Comparison of ENCODE assay signal across 23 cellular contexts in the genomic region with DNA sequence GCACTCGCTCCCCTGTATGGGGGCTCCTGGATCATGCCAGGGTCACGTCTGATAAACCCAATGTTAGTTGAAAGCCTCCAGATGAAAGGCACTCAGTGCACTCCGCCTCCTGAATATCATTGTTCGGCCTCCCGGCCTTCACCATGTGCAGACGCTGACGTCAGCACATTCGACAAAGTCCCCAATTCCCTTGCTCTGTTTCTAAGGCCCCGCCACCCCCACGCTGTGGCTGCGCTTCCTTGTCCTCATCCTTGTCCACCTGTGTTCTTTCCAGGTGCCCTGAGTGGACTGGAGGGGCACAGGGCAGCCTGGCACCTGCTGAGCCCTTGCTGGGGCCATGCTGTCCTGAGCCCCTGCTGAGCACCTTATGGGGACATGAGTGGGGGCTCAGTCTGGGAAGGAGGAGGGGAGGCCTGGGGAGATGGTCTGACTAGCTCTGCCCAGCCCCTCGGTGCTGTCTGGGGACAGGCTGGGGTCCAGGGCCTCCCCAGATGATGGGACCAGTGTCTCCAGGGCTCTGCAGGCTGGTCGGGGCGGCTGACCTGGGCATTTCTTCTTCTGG. TPM values are rescaled to one million over a fixed set of nuclear protein-coding genes. Genes with fewer than 3 reads are reported as not detected.
A peak's percentile ranks its signal among the peaks of the same experiment; 100 is the strongest.
DNase-seq lines count a peak whose midpoint lies in the region; ATAC-seq, FAIRE-seq and TF ChIP-seq lines count a peak whose summit lies in the region.
"Had no signal": no experiment of that assay in that cellular context is flagged by ENCODE, and none has a peak within 500 bp of the region (broad histone marks: within the 10 kb centered on the region; RNA-seq: fewer than 3 reads in every experiment).

No MANE protein-coding gene starts in this region.

- H4K91ac ChIP-seq in H1 (replicated peaks; ENCODE audit: insufficient read length, low read length), result no peak overlapping the region

- H3K4ac ChIP-seq in H1 (replicated peaks; ENCODE audit: insufficient read length, low read depth, low read length), result no peak overlapping the region

- H3K4me3 ChIP-seq in A549 (no peak overlapping the region), DND-41 (ENCODE audit: low read depth in 1 of 2, low read length in 2 of 2) (no peak overlapping the region), H1 (ENCODE audit: extremely low read depth in 1 of 4, insufficient read depth in 2 of 4, low read depth in 3 of 4, low read length in 4 of 4) (no peak overlapping the region)
- H3K4me3 ChIP-seq: HAP-1, SJCRH30 had no signal

- no peak overlapping the region for H3K23ac ChIP-seq in H1 (ENCODE audit: insufficient read length)

- TF ChIP-seq CTCF in A549 (IDR thresholded peaks at IDR 0.05), result no peak
- TF ChIP-seq CTCF in DND-41 (IDR thresholded peaks at IDR 0.05; ENCODE audit: borderline replicate concordance, extremely low read depth, low read length, poor library complexity, severe bottlenecking), result no peak
- TF ChIP-seq CTCF in H1 (IDR thresholded peaks at IDR 0.05; ENCODE audit: control extremely low read depth in 1 of 3, insufficient read depth in 1 of 3, low read depth in 1 of 3, low read length in 3 of 3), result no peak
- no peak for TF ChIP-seq CTCF in nephron progenitor cell (IDR thresholded peaks at IDR 0.05)

- H3K9me3 ChIP-seq in A549 (peaks cover 31% of the 10 kb centered on the region), DND-41 (ENCODE audit: insufficient read depth, low read length, severe bottlenecking) (peaks cover 18% of the 10 kb centered on the region), H1 (ENCODE audit: insufficient read depth in 2 of 2, low read depth in 1 of 2, low read length in 1 of 2) (peaks cover 5 to 8% of the 10 kb centered on the region in 2 experiments; a peak in 3 of 4 replicates)

- no peak overlapping the region for H3K56ac ChIP-seq in H1 (replicated peaks; ENCODE audit: insufficient read length, low read depth, low read length)

- TF ChIP-seq EP300 in A549 (IDR thresholded peaks at IDR 0.05) (no peak), H1 (IDR thresholded peaks at IDR 0.05; ENCODE audit: borderline replicate concordance in 1 of 2, low read depth in 2 of 2, low read length in 2 of 2) (no peak)

- peak overlapping the region; percentile 7 for H3K4me3 Mint-ChIP-seq in nephron progenitor cell
- H3K4me3 Mint-ChIP-seq: CD8-positive, alpha-beta memory T cell had no signal

- H3K27ac ChIP-seq in A549, result no peak overlapping the region
- H3K27ac ChIP-seq in DND-41 (ENCODE audit: low read length), result peak overlapping the region; percentile 25; the same call in 1 of the 2 replicates
- no peak overlapping the region for H3K27ac ChIP-seq in H1 (ENCODE audit: low read depth, low read length)
- H3K27ac ChIP-seq: SJCRH30 had no signal

- H3K9ac ChIP-seq in DND-41 (ENCODE audit: low read depth, low read length) (no peak overlapping the region), H1 (replicated peaks in 1 of 4; ENCODE audit: extremely low read depth in 1 of 4, low read depth in 3 of 4, low read length in 3 of 4) (no peak overlapping the region)

- no peak overlapping the region for H2AK5ac ChIP-seq in H1 (ENCODE audit: low read depth, low read length)

- H3K27me3 ChIP-seq in DND-41 (ENCODE audit: insufficient read depth, low read length, poor library complexity) (no peaks in the 10 kb centered on the region), H1 (replicated peaks in 1 of 4; ENCODE audit: control insufficient read depth in 3 of 4, extremely low read depth in 1 of 4, insufficient read depth in 3 of 4, low read length in 3 of 4) (peaks cover 0 to 10% (median 7%) of the 10 kb centered on the region in 4 experiments; a peak in 5 of 7 replicates)

- peak overlapping the region; percentile 5; the same call in 1 of the 2 replicates for H2BK12ac ChIP-seq in H1 (ENCODE audit: low read depth, low read length)

- H4K8ac ChIP-seq in H1 (ENCODE audit: extremely low read depth, insufficient read depth, low read length), result no peak overlapping the region

- H3K4me1 ChIP-seq in A549 (no peaks in the 10 kb centered on the region), DND-41 (ENCODE audit: insufficient read depth, low read length) (peaks cover 8% of the 10 kb centered on the region), H1 (replicated peaks in 1 of 4; ENCODE audit: control insufficient read depth in 3 of 4, insufficient read depth in 4 of 4, low read length in 3 of 4) (peaks cover 0 to 11% (median 6%) of the 10 kb centered on the region in 4 experiments; a peak in 6 of 7 replicates)
- H3K4me1 ChIP-seq: HAP-1, SJCRH30 had no signal

- no peaks in the 10 kb centered on the region for H3K79me1 ChIP-seq in H1 (ENCODE audit: low read depth, low read length)

- no peak overlapping the region for H2AFZ ChIP-seq in DND-41 (ENCODE audit: low read depth, low read length)
- no peak overlapping the region for H2AFZ ChIP-seq in H1 (ENCODE audit: low read length)

- H3K79me2 ChIP-seq in DND-41 (ENCODE audit: insufficient read depth, low read length) (peaks cover 94% of the 10 kb centered on the region), H1 (ENCODE audit: control insufficient read depth in 1 of 2, insufficient read depth in 2 of 2, low read length in 2 of 2) (no peaks in the 10 kb centered on the region)

- H2BK120ac ChIP-seq in H1 (replicated peaks; ENCODE audit: low read depth, low read length), result no peak overlapping the region

- no peak overlapping the region for H3K18ac ChIP-seq in H1 (ENCODE audit: extremely low read depth, low read length)

- H3K4me2 ChIP-seq in A549, result no peak overlapping the region
- no peak overlapping the region for H3K4me2 ChIP-seq in DND-41 (ENCODE audit: insufficient read depth, low read length)
- no peak overlapping the region for H3K4me2 ChIP-seq in H1 (ENCODE audit: insufficient read depth in 1 of 2, low read depth in 2 of 2, low read length in 2 of 2)

- CTCF ChIA-PET in A549 (lab: Yijun Ruan, JAX), result interaction anchor here (1.0 kb wide), 1 partner anchor 39 kb away, joined by 4 read pairs; no protein-coding TSS in a partner anchor
- CTCF ChIA-PET in H1 (lab: Charles Lee; ENCODE audit: partially characterized antibody), result no interaction called here

- H3K14ac ChIP-seq in H1 (ENCODE audit: insufficient read length), result no peak overlapping the region

- POLR2A ChIA-PET in A549 (lab: Yijun Ruan, JAX), result no interaction called here
- POLR2A ChIA-PET in H1 (lab: Charles Lee; ENCODE audit: partially characterized antibody), result interaction anchor here (0.6 kb wide), 1 partner anchor 193 kb away, joined by 3 read pairs; no protein-coding TSS in a partner anchor

- TF ChIP-seq POLR2A in A549 (IDR thresholded peaks at IDR 0.05; ENCODE audit: low read length) (no peak), H1 (IDR thresholded peaks at IDR 0.05; ENCODE audit: control extremely low read depth in 1 of 2, low read depth in 2 of 2, low read length in 2 of 2) (no peak)

- peaks cover 27% of the 10 kb centered on the region for H3K36me3 Mint-ChIP-seq in nephron progenitor cell (ENCODE audit: low read depth)

- H3K36me3 ChIP-seq in DND-41 (ENCODE audit: insufficient read depth, low read length), result peaks cover 53% of the 10 kb centered on the region
- H3K36me3 ChIP-seq in H1 (ENCODE audit: control insufficient read depth in 2 of 4, insufficient read depth in 4 of 4, low read length in 3 of 4), result no peaks in the 10 kb centered on the region
- H3K36me3 ChIP-seq: HAP-1, SJCRH30 had no signal

- ATAC-seq in A549 (no peak; a peak in 1 of 6 replicates), DND-41 (ENCODE audit: insufficient read depth, low read depth) (no peak), HG03457 (IDR thresholded peaks at IDR 0.05; ENCODE audit: unreplicated experiment) (no peak), GM21723 (IDR thresholded peaks at IDR 0.05; ENCODE audit: unreplicated experiment) (no peak)
- ATAC-seq: PC-3 had no signal

- H3K23me2 ChIP-seq in H1 (ENCODE audit: low read depth, low read length), result no peaks in the 10 kb centered on the region

- no peak overlapping the region for H4K5ac ChIP-seq in H1 (ENCODE audit: insufficient read length, low read depth, low read length)

- H3K9me3 Mint-ChIP-seq in nephron progenitor cell, result peaks cover 52% of the 10 kb centered on the region

- H2BK20ac ChIP-seq in H1 (ENCODE audit: low read length), result no peak overlapping the region

- H2BK5ac ChIP-seq in H1 (ENCODE audit: low read depth, low read length), result no peak overlapping the region

- H2BK15ac ChIP-seq in H1 (ENCODE audit: low read length), result no peak overlapping the region

- FAIRE-seq in A549 (lab: Jason Lieb, UNC), result no peak
- no peak for FAIRE-seq in H1 (lab: Jason Lieb, UNC)
- FAIRE-seq: D721Med, HTR-8/SVneo had no signal

- H4K20me1 ChIP-seq in DND-41 (ENCODE audit: insufficient read depth, low read length), result peaks cover 43% of the 10 kb centered on the region
- H4K20me1 ChIP-seq in H1 (replicated peaks in 1 of 2; ENCODE audit: control insufficient read depth in 1 of 2, insufficient read depth in 2 of 2, low read length in 2 of 2), result no peaks in the 10 kb centered on the region

- peaks cover 85% of the 10 kb centered on the region for H3K27me3 Mint-ChIP-seq in nephron progenitor cell (ENCODE audit: low read depth, poor library complexity)

- no peak overlapping the region for H3K27ac Mint-ChIP-seq in nephron progenitor cell
- H3K27ac Mint-ChIP-seq: CD8-positive, alpha-beta memory T cell had no signal

- H3K4me1 Mint-ChIP-seq in nephron progenitor cell, result peaks cover 54% of the 10 kb centered on the region
- H3K4me1 Mint-ChIP-seq: CD8-positive, alpha-beta memory T cell had no signal

- WGBS in A549 (ENCODE audit: missing lambda C conversion rate), result 51% methylated on average over 11 of the region's 14 CpGs
- WGBS in H1 (ENCODE audit: extremely low coverage in 1 of 2, insufficient coverage in 1 of 2, insufficient read length in 1 of 2, insufficient replicate concordance in 2 of 2, low coverage in 1 of 2, low lambda C conversion rate in 2 of 2, missing lambda C conversion rate in 1 of 2), 2 experiments, result 86% methylated on average over 14 of the region's 14 CpGs; no CpG with 5 or more reads in 1 of the 2 experiments

- DNase-seq in A549 (ENCODE audit: low read depth in 1 of 2, low spot score in 1 of 2), result no peak
- no peak for DNase-seq in DND-41
- no peak for DNase-seq in H1 (ENCODE audit: low read depth in 1 of 2, low spot score in 2 of 2)
- DNase-seq in nephron progenitor cell, result no peak
- no peak for DNase-seq in LoVo (ENCODE audit: low spot score)
- no peak for DNase-seq in stimulated activated CD4-positive, alpha-beta T cell treated with anti-CD3 and anti-CD28 coated beads, Interleukin-15, amount 100 ng/mL, for 24 hours
- DNase-seq: C1 segment of cervical spinal cord, DMS79 treated with DMSO at 0.1 percent for 48 hours, NCI-H1105 treated with DMSO at 0.1 percent for 48 hours, NCI-H1694 treated with DMSO at 0.1 percent for 48 hours, NCI-H226, NCI-H524, PC-3, RPMI8226, SJCRH30 had no signal

- TF ChIP-seq RAD21 in A549 (conservative IDR thresholded peaks at IDR 0.05 in 1 of 2, IDR thresholded peaks at IDR 0.05 in 1 of 2), result no peak
- no peak for TF ChIP-seq RAD21 in H1 (IDR thresholded peaks at IDR 0.05 in 1 of 2, conservative IDR thresholded peaks at IDR 0.05 in 1 of 2; ENCODE audit: low read depth in 2 of 2, low read length in 2 of 2)

RNA-seq across cellular contexts. Expression of a gene that starts 9.8 kb away (rescaled TPM):
- polyA plus RNA-seq in A549 (2011; rRNA removed) (not detected in 2 replicates), A549 (2017; fragmentation: RNase III; extraction: RNeasy Plus Mini Kit Qiagen cat#74134 plus additional on column Dnase treatment) (not detected in 3 replicates), H1 (2011; rRNA removed) (0.36 TPM in 1 of 2 replicates, not detected in the other)
- not detected in 2 replicates for polyA plus RNA-seq in A549 (2012; cell fraction: cytosol; rRNA removed)
- not detected in 2 replicates for polyA plus RNA-seq in A549 (2012; cell fraction: nucleus; rRNA removed)
- not detected in 2 replicates for polyA minus RNA-seq in A549 (2011; rRNA and poly(A)+ RNA removed)
- 0.38 and 0.47 TPM in 2 replicates for total RNA-seq in H1 (2021; fragmentation: NEBNext Ultra II Directional; extraction: Animal tissue kit (Norgen Biotek cat#: 25700))
- polyA plus RNA-seq in H1 (2011; cell fraction: cytosol; rRNA removed), result 0.14 TPM
- polyA plus RNA-seq in H1 (2011; cell fraction: nucleus; rRNA removed), result 0.13 TPM
- not detected in 4 replicates for polyA plus RNA-seq in H1 (2012, experiment 1 of 2)
- polyA plus RNA-seq in H1 (2012, experiment 2 of 2), result not detected
- polyA plus RNA-seq in H1 (2013, experiment 1 of 2), result 0.04 TPM
- 0.09 TPM for polyA plus RNA-seq in H1 (2013, experiment 2 of 2)
- not detected in 2 replicates for polyA minus RNA-seq in H1 (2011; rRNA and poly(A)+ RNA removed)
- polyA minus RNA-seq in H1 (2011; cell fraction: cytosol; rRNA and poly(A)+ RNA removed), result 1.0 TPM
- polyA minus RNA-seq in H1 (2011; cell fraction: nucleus; rRNA and poly(A)+ RNA removed), result 0.80 TPM
- total RNA-seq: A673; CD8-positive, alpha-beta memory T cell; G401; PC-3; SJCRH30 had no signal
- polyA plus RNA-seq: CD8-positive, alpha-beta memory T cell had no signal
